In genomic region chr17:82096709-82097186, GRCh38 we compare ENCODE assay signal across 1 cellular context.
TF ChIP-seq lines count a peak whose summit lies in the region.

No MANE protein-coding gene starts in this region.

TF ChIP-seq in GM12878, 131 proteins besides CTCF, POLR2A, EP300 and RAD21:
- TF ChIP-seq ETV6 (conservative IDR thresholded peaks at IDR 0.05 in 1 of 2, IDR thresholded peaks at IDR 0.05 in 1 of 2; ENCODE audit: borderline replicate concordance in 1 of 2, low read depth in 1 of 2) (no peak), SUPT20H (IDR thresholded peaks at IDR 0.05; ENCODE audit: borderline replicate concordance, control insufficient read depth, low read depth, low read length) (no peak), ZNF592 (IDR thresholded peaks at IDR 0.05) (no peak), HCFC1 (IDR thresholded peaks at IDR 0.05; ENCODE audit: low read length) (no peak), RBBP5 (conservative IDR thresholded peaks at IDR 0.05) (no peak), YBX1 (IDR thresholded peaks at IDR 0.05) (no peak)
